Comparison of ENCODE assay signal across 15 cellular contexts in genomic region chr9:132312873-132313272, GRCh38. TPM values are rescaled to one million over a fixed set of nuclear protein-coding genes. Genes with fewer than 3 reads are reported as not detected.
DNase-seq lines count a peak whose midpoint lies in the region; ATAC-seq, FAIRE-seq and TF ChIP-seq lines count a peak whose summit lies in the region.
"Had no signal": no experiment of that assay in that cellular context is flagged by ENCODE, and none has a peak within 500 bp of the region (broad histone marks: within the 10 kb centered on the region; RNA-seq: fewer than 3 reads in every experiment).

No MANE protein-coding gene starts in this region.

- intact Hi-C loops in right cardiac atrium (cut with DNase I), result no loop called here

- no peaks in the 10 kb centered on the region for H3K4me1 ChIP-seq in A549
- no peaks in the 10 kb centered on the region for H3K4me1 ChIP-seq in right cardiac atrium (ENCODE audit: control insufficient read depth, insufficient read depth, low read length)

- peak in 1 of 2 experiments; percentile 17 for DNase-seq in A549 (ENCODE audit: low read depth in 1 of 2, low spot score in 1 of 2)
- peak; percentile 9 for DNase-seq in EH (ENCODE audit: low read depth)
- DNase-seq in foreskin fibroblast, result no peak
- no peak for DNase-seq in MG63
- no peak for DNase-seq in right cardiac atrium
- DNase-seq in stimulated activated CD4-positive, alpha-beta T cell treated with anti-CD3 and anti-CD28 coated beads, Interleukin-1b, Interleukin-23, amount 100 ng/mL, for 48 hours, result no peak
- DNase-seq: activated CD4-positive, alpha-beta T cell treated with anti-CD3 and anti-CD28 coated beads, Interleukin-2, amount 10 ng/mL, durations not matched to agents 7 days and 5 days; activated T-cell treated with anti-CD3 and anti-CD28 coated beads, Interleukin-2, amount 50 U/mL, for 48 hours; DND-41; NCI-H1930; Right ventricle myocardium superior; T-helper 9 cell had no signal

- peak overlapping the region; percentile 37 for H3K27ac Mint-ChIP-seq in activated T-helper 17 cell treated with anti-CD3 and anti-CD28 coated beads, Interleukin-2, amount 50 U/mL, for 72 hours
- H3K27ac Mint-ChIP-seq: activated CD4-positive, alpha-beta T cell treated with anti-CD3 and anti-CD28 coated beads, Interleukin-2, amount 10 ng/mL, durations not matched to agents 7 days and 5 days had no signal

- H3K4me2 ChIP-seq in A549, result no peak overlapping the region
- H3K4me2 ChIP-seq: BLaER1 treated with 17β-estradiol and CSF1 and Interleukin-3, amounts not matched to agents 10 nM and 100 nM had no signal

- no peaks in the 10 kb centered on the region for H3K9me3 ChIP-seq in A549
- H3K9me3 ChIP-seq in MG63, result no peaks in the 10 kb centered on the region
- H3K9me3 ChIP-seq in right cardiac atrium (ENCODE audit: control insufficient read depth, low read length), result no peaks in the 10 kb centered on the region

- H3K27me3 Mint-ChIP-seq in activated T-helper 17 cell treated with anti-CD3 and anti-CD28 coated beads, Interleukin-2, amount 50 U/mL, for 72 hours, result no peaks in the 10 kb centered on the region
- H3K27me3 Mint-ChIP-seq: activated CD4-positive, alpha-beta T cell treated with anti-CD3 and anti-CD28 coated beads, Interleukin-2, amount 10 ng/mL, durations not matched to agents 7 days and 5 days had no signal

- H3K4me3 Mint-ChIP-seq in activated T-helper 17 cell treated with anti-CD3 and anti-CD28 coated beads, Interleukin-2, amount 50 U/mL, for 72 hours, result no peak overlapping the region
- H3K4me3 Mint-ChIP-seq: activated CD4-positive, alpha-beta T cell treated with anti-CD3 and anti-CD28 coated beads, Interleukin-2, amount 10 ng/mL, durations not matched to agents 7 days and 5 days had no signal

- WGBS in A549 (ENCODE audit: missing lambda C conversion rate), result 81% methylated on average over 2 of the region's 2 CpGs
- WGBS in right cardiac atrium, result 80% methylated on average over 2 of the region's 2 CpGs

- H3K4me3 ChIP-seq in A549 (no peak overlapping the region), foreskin fibroblast (ENCODE audit: low read depth in 1 of 2, low read length in 2 of 2) (no peak overlapping the region), MG63 (no peak overlapping the region), right cardiac atrium (ENCODE audit: low read length) (no peak overlapping the region)
- H3K4me3 ChIP-seq: BLaER1 treated with 17β-estradiol and CSF1 and Interleukin-3, amounts not matched to agents 10 nM and 100 nM had no signal

- TF ChIP-seq CTCF in A549 (IDR thresholded peaks at IDR 0.05), result no peak
- peak; percentile 4 for TF ChIP-seq CTCF in foreskin fibroblast (IDR thresholded peaks at IDR 0.05; ENCODE audit: low read depth, low read length)

- no peak for TF ChIP-seq EP300 in A549 (IDR thresholded peaks at IDR 0.05)

- TF ChIP-seq POLR2A in A549 (IDR thresholded peaks at IDR 0.05; ENCODE audit: low read length), result no peak

- FAIRE-seq in A549 (lab: Jason Lieb, UNC), result no peak

- CTCF ChIA-PET in A549 (lab: Yijun Ruan, JAX), result interaction anchor here (0.6 to 1.4 kb wide), 2 partner anchors 9 to 677 kb away, joined by 3 read pairs; no protein-coding TSS in a partner anchor

- H3K27me3 ChIP-seq in MG63, result no peaks in the 10 kb centered on the region
- H3K27me3 ChIP-seq in right cardiac atrium (ENCODE audit: control insufficient read depth, insufficient read depth), result no peaks in the 10 kb centered on the region
- H3K27me3 ChIP-seq: BLaER1 treated with 17β-estradiol and CSF1 and Interleukin-3, amounts not matched to agents 10 nM and 100 nM had no signal

- ATAC-seq in A549 (peak; percentile 77), right cardiac atrium (no peak), GM19467 (IDR thresholded peaks at IDR 0.05; ENCODE audit: unreplicated experiment) (no peak)
- ATAC-seq in activated T-helper 17 cell treated with anti-CD3 and anti-CD28 coated beads, Interleukin-2, amount 50 U/mL, for 72 hours (replicated peaks), result no peak

- H3K36me3 Mint-ChIP-seq in activated T-helper 17 cell treated with anti-CD3 and anti-CD28 coated beads, Interleukin-2, amount 50 U/mL, for 72 hours (ENCODE audit: low read depth), result peaks cover 68% of the 10 kb centered on the region

- peaks cover 80% of the 10 kb centered on the region for H3K36me3 ChIP-seq in MG63

- H3K27ac ChIP-seq in A549 (no peak overlapping the region), right cardiac atrium (ENCODE audit: low read length) (no peak overlapping the region)
- H3K27ac ChIP-seq: BLaER1 treated with 17β-estradiol and CSF1 and Interleukin-3, amounts not matched to agents 10 nM and 100 nM had no signal

- peaks cover 19% of the 10 kb centered on the region for H3K4me1 Mint-ChIP-seq in activated T-helper 17 cell treated with anti-CD3 and anti-CD28 coated beads, Interleukin-2, amount 50 U/mL, for 72 hours

- no peak for TF ChIP-seq RAD21 in A549 (conservative IDR thresholded peaks at IDR 0.05 in 1 of 2, IDR thresholded peaks at IDR 0.05 in 1 of 2)

- H3K9me3 Mint-ChIP-seq in activated T-helper 17 cell treated with anti-CD3 and anti-CD28 coated beads, Interleukin-2, amount 50 U/mL, for 72 hours, result no peaks in the 10 kb centered on the region
- H3K9me3 Mint-ChIP-seq: activated CD4-positive, alpha-beta T cell treated with anti-CD3 and anti-CD28 coated beads, Interleukin-2, amount 10 ng/mL, durations not matched to agents 7 days and 5 days had no signal

- POLR2A ChIA-PET in A549 (lab: Yijun Ruan, JAX), result no interaction called here

TF ChIP-seq in A549, 52 proteins besides CTCF, POLR2A, EP300 and RAD21:
- no peak for TF ChIP-seq RCOR1 (IDR thresholded peaks at IDR 0.05; ENCODE audit: low read depth, low read length)
- TF ChIP-seq MAFK (IDR thresholded peaks at IDR 0.05; ENCODE audit: partially characterized antibody), result no peak
- no peak for TF ChIP-seq BHLHE40 (IDR thresholded peaks at IDR 0.05; ENCODE audit: low read depth, low read length)
- TF ChIP-seq ELK1 (IDR thresholded peaks at IDR 0.05; ENCODE audit: low read depth, low read length), result no peak
- TF ChIP-seq CBX8 (IDR thresholded peaks at IDR 0.05), result no peak
- TF ChIP-seq GATA3 (IDR thresholded peaks at IDR 0.05; ENCODE audit: borderline replicate concordance), result no peak
- no peak for TF ChIP-seq FOSL2 (IDR thresholded peaks at IDR 0.05)
- TF ChIP-seq FOSL2 (CRISPR knock-in tag; IDR thresholded peaks at IDR 0.05), result no peak
- no peak for TF ChIP-seq ZC3H11A (IDR thresholded peaks at IDR 0.05)
- TF ChIP-seq NPAS2 (CRISPR knock-in tag; IDR thresholded peaks at IDR 0.05; ENCODE audit: borderline replicate concordance), result no peak
- TF ChIP-seq CHD4 (IDR thresholded peaks at IDR 0.05; ENCODE audit: borderline replicate concordance), result no peak
- TF ChIP-seq E2F6 (IDR thresholded peaks at IDR 0.05; ENCODE audit: borderline replicate concordance, low read depth), result no peak
- TF ChIP-seq ZNF302 (CRISPR knock-in tag; IDR thresholded peaks at IDR 0.05), result no peak
- no peak for TF ChIP-seq POLR2AphosphoS2 (conservative IDR thresholded peaks at IDR 0.05; ENCODE audit: low read length)
- TF ChIP-seq HMGXB4 (CRISPR knock-in tag; IDR thresholded peaks at IDR 0.05; ENCODE audit: borderline replicate concordance), result no peak
- TF ChIP-seq HOXA7 (CRISPR knock-in tag; IDR thresholded peaks at IDR 0.05), result no peak
- TF ChIP-seq TP53 (CRISPR knock-in tag; IDR thresholded peaks at IDR 0.05), result no peak
- TF ChIP-seq NFE2L2 (conservative IDR thresholded peaks at IDR 0.05; ENCODE audit: low read length), result no peak
- no peak for TF ChIP-seq KDM5A (IDR thresholded peaks at IDR 0.05)
- no peak for TF ChIP-seq HDAC2 (IDR thresholded peaks at IDR 0.05)

RNA-seq across cellular contexts. Expression of gene SETX, which starts 41.9 kb away (rescaled TPM):
- polyA plus RNA-seq in A549 (2011; rRNA removed) (29.8 and 34.3 TPM in 2 replicates), A549 (2017; fragmentation: RNase III; extraction: RNeasy Plus Mini Kit Qiagen cat#74134 plus additional on column Dnase treatment) (14.7 to 17.0 TPM (median 15.6 TPM) in 3 replicates), right cardiac atrium (15.1 TPM)
- polyA plus RNA-seq in A549 (2012; cell fraction: cytosol; rRNA removed), result 7.5 and 8.0 TPM in 2 replicates
- polyA plus RNA-seq in A549 (2012; cell fraction: nucleus; rRNA removed), result 11.1 and 17.1 TPM in 2 replicates
- polyA minus RNA-seq in A549 (2011; rRNA and poly(A)+ RNA removed), result 51.7 and 54.5 TPM in 2 replicates
- 10 to 100 TPM; 39.9 to 41.3 TPM for total RNA-seq in activated T-helper 17 cell treated with anti-CD3 and anti-CD28 coated beads, Interleukin-2, amount 50 U/mL, for 72 hours
- 16.5 and 24.2 TPM in 2 replicates for total RNA-seq in MG63 (2014; rRNA removed; shearing (Covaris generic); ENCODE audit: low replicate concordance)
- total RNA-seq in right cardiac atrium, result 10 to 100 TPM; 27.3 to 33.1 (median 31.0) TPM

Comparison
In these comparisons a context has a peak if more than half of its experiments do, and no peak if none do; other contexts are left out.
1. ATAC-seq: peak in A549 (2 of 2); none in activated T-helper 17 cell treated with anti-CD3 and anti-CD28 coated beads, Interleukin-2, amount 50 U/mL, for 72 hours (single experiment), right cardiac atrium (0 of 2) and GM19467 (single experiment).